Comparison of ENCODE assay signal across 16 cellular contexts in the genomic region with DNA sequence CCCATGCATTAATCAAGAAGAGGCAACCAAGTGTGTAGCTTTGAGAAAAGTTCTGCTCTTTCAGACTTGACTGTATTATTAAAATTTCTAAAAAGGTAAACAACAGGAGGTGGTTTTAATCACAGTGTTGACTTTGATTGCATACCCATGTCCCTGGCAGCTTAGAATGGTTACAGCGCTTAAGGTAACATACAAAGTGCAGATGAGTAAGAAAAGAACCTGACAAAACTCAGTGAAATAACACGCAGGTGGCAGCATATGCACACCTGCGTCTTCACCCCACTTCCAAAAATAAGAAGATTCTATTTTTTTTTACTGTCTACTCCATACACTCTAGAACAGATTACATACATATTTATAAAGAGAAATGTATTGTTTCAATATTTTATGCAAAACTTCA.
DNase-seq lines count a peak whose midpoint lies in the region; ATAC-seq, FAIRE-seq and TF ChIP-seq lines count a peak whose summit lies in the region.
"Had no signal": no experiment of that assay in that cellular context is flagged by ENCODE, and none has a peak within 500 bp of the region (broad histone marks: within the 10 kb centered on the region; RNA-seq: fewer than 3 reads in every experiment).

No MANE protein-coding gene starts in this region.

- peak overlapping the region in 1 of 2 donors; percentile 70 for H3K4me3 Mint-ChIP-seq in effector memory CD8-positive, alpha-beta T cell

- peaks cover 16% of the 10 kb centered on the region; the same call in 1 of the 2 replicates for H3K79me2 ChIP-seq in SK-N-SH (ENCODE audit: insufficient read depth)

- intact Hi-C loops in dorsolateral prefrontal cortex (cut with DNase I): no loop called here

- TF ChIP-seq CTCF in A549 (IDR thresholded peaks at IDR 0.05) (no peak), GM12865 (IDR thresholded peaks at IDR 0.05; ENCODE audit: insufficient read depth, low read depth, low read length, missing control alignments) (no peak), WERI-Rb-1 (IDR thresholded peaks at IDR 0.05; ENCODE audit: low read depth, low read length) (no peak), dorsolateral prefrontal cortex (IDR thresholded peaks at IDR 0.05 in 54 of 56, conservative IDR thresholded peaks at IDR 0.05 in 2 of 56; ENCODE audit: low read depth in 1 of 56, partially characterized antibody in 56 of 56) (no peak), SK-N-SH (IDR thresholded peaks at IDR 0.05) (no peak)

- TF ChIP-seq POLR2A in A549 (IDR thresholded peaks at IDR 0.05; ENCODE audit: low read length): no peak

- no peak overlapping the region for H2AFZ ChIP-seq in SK-N-SH (ENCODE audit: low read depth)

- H3K4me3 ChIP-seq in A549 (no peak overlapping the region), GM12865 (ENCODE audit: low read depth, low read length) (peak overlapping the region; percentile 6; the same call in 1 of the 2 replicates), WERI-Rb-1 (ENCODE audit: low read depth, low read length) (peak overlapping the region; percentile 15; the same call in 1 of the 2 replicates), dorsolateral prefrontal cortex (no peak overlapping the region), SK-N-SH (ENCODE audit: low read depth in 2 of 2, low read length in 1 of 2) (no peak overlapping the region)
- H3K4me3 ChIP-seq: Peyer's patch, vagina had no signal

- H3K27me3 Mint-ChIP-seq in effector memory CD8-positive, alpha-beta T cell: no peaks in the 10 kb centered on the region

- TF ChIP-seq RAD21 in A549 (conservative IDR thresholded peaks at IDR 0.05 in 1 of 2, IDR thresholded peaks at IDR 0.05 in 1 of 2): no peak
- TF ChIP-seq RAD21 in SK-N-SH (IDR thresholded peaks at IDR 0.05; ENCODE audit: low read length): no peak

- H3K27me3 ChIP-seq in WERI-Rb-1 (ENCODE audit: insufficient read depth, low read depth, severe bottlenecking) (no peaks in the 10 kb centered on the region), dorsolateral prefrontal cortex (no peaks in the 10 kb centered on the region), SK-N-SH (ENCODE audit: insufficient read depth) (no peaks in the 10 kb centered on the region)
- H3K27me3 ChIP-seq: Peyer's patch, vagina had no signal

- peaks cover 34 to 60% of the 10 kb centered on the region in 2 donors for H3K4me1 Mint-ChIP-seq in effector memory CD8-positive, alpha-beta T cell (ENCODE audit: low read depth in 2 of 2)

- H3K27ac ChIP-seq in A549 (no peak overlapping the region), WERI-Rb-1 (peak overlapping the region; percentile 41), dorsolateral prefrontal cortex (no peak overlapping the region), SK-N-SH (ENCODE audit: low read depth in 2 of 2, low read length in 1 of 2) (no peak overlapping the region)
- H3K27ac ChIP-seq: vagina had no signal

- POLR2A ChIA-PET in A549 (lab: Yijun Ruan, JAX) (no interaction called here), SK-N-SH (lab: Yijun Ruan, JAX) (no interaction called here)

- H3K36me3 ChIP-seq in WERI-Rb-1: no peaks in the 10 kb centered on the region
- H3K36me3 ChIP-seq in SK-N-SH (replicated peaks in 1 of 2; ENCODE audit: control insufficient read depth in 1 of 2, insufficient read depth in 2 of 2, low read length in 1 of 2): peaks cover 0 to 22% of the 10 kb centered on the region in 2 experiments
- H3K36me3 ChIP-seq: Peyer's patch, vagina had no signal

- peaks cover 26% of the 10 kb centered on the region for H3K4me1 ChIP-seq in A549
- peaks cover 0 to 21% of the 10 kb centered on the region in 2 experiments; a peak in 2 of 4 replicates for H3K4me1 ChIP-seq in SK-N-SH (ENCODE audit: control insufficient read depth in 1 of 2, insufficient read depth in 2 of 2, low read depth in 1 of 2, low read length in 1 of 2)

- ATAC-seq in A549: no peak
- ATAC-seq in effector memory CD8-positive, alpha-beta T cell (replicated peaks): no peak

- no peaks in the 10 kb centered on the region for H4K20me1 ChIP-seq in SK-N-SH (ENCODE audit: insufficient read depth)

- H3K9ac ChIP-seq in SK-N-SH: no peak overlapping the region

- H3K4me2 ChIP-seq in A549: peak overlapping the region; percentile 49
- no peak overlapping the region for H3K4me2 ChIP-seq in SK-N-SH

- CTCF ChIA-PET in A549 (lab: Yijun Ruan, JAX) (no interaction called here), SK-N-SH (lab: Yijun Ruan, JAX) (interaction anchor here (1.0 to 1.5 kb wide), 2 partner anchors 63 to 140 kb away, joined by 3 to 4 read pairs; no protein-coding TSS in a partner anchor)

- no peak for FAIRE-seq in A549 (lab: Jason Lieb, UNC)

- DNase-seq in A549 (ENCODE audit: low read depth in 1 of 2, low spot score in 1 of 2) (no peak), GM12865 (ENCODE audit: low read depth) (peak; percentile 59), WERI-Rb-1 (no peak), GF-D8 (lab: John Stamatoyannopoulos, UW) (no peak), dorsolateral prefrontal cortex (no peak), hippocampal formation (lab: John Stamatoyannopoulos, UW) (no peak), SK-N-SH (no peak)
- no peak for DNase-seq in effector memory CD8-positive, alpha-beta T cell
- DNase-seq: activated gamma-delta T cell, anterior cingulate cortex, Kasumi-1, left cardiac atrium, NCI-H774, nucleus accumbens, Peyer's patch had no signal

- no peaks in the 10 kb centered on the region for H3K9me2 ChIP-seq in SK-N-SH

- TF ChIP-seq EP300 in A549 (IDR thresholded peaks at IDR 0.05) (no peak), SK-N-SH (IDR thresholded peaks at IDR 0.05; ENCODE audit: borderline replicate concordance in 1 of 2, low read depth in 1 of 2, low read length in 1 of 2) (no peak)

- peaks cover 6% of the 10 kb centered on the region for H3F3A ChIP-seq in SK-N-SH (replicated peaks; ENCODE audit: insufficient read depth)

- peaks cover 4% of the 10 kb centered on the region for H3K36me3 Mint-ChIP-seq in effector memory CD8-positive, alpha-beta T cell (ENCODE audit: insufficient read depth)

- no peaks in the 10 kb centered on the region for H3K9me3 ChIP-seq in A549
- peaks cover 3% of the 10 kb centered on the region for H3K9me3 ChIP-seq in WERI-Rb-1 (ENCODE audit: severe bottlenecking)
- H3K9me3 ChIP-seq in SK-N-SH: no peaks in the 10 kb centered on the region
- H3K9me3 ChIP-seq: Peyer's patch, vagina had no signal

- H3K27ac Mint-ChIP-seq in effector memory CD8-positive, alpha-beta T cell: peak overlapping the region; percentile 49 to 85

- 87% methylated on average over 3 of the region's 3 CpGs for WGBS in A549 (ENCODE audit: missing lambda C conversion rate)
- 90% methylated on average over 3 of the region's 3 CpGs for WGBS in SK-N-SH (ENCODE audit: low lambda C conversion rate)

- no peaks in the 10 kb centered on the region for H3K9me3 Mint-ChIP-seq in effector memory CD8-positive, alpha-beta T cell

TF ChIP-seq in A549, 52 proteins besides CTCF, POLR2A, EP300 and RAD21:
- TF ChIP-seq MAZ (IDR thresholded peaks at IDR 0.05; ENCODE audit: borderline replicate concordance, low read depth, low read length): no peak
- no peak for TF ChIP-seq HOXA7 (CRISPR knock-in tag; IDR thresholded peaks at IDR 0.05)
- no peak for TF ChIP-seq HEYL (CRISPR knock-in tag; IDR thresholded peaks at IDR 0.05)
- TF ChIP-seq FOSL2 (IDR thresholded peaks at IDR 0.05): no peak
- TF ChIP-seq FOSL2 (CRISPR knock-in tag; IDR thresholded peaks at IDR 0.05): no peak
- no peak for TF ChIP-seq ESRRA (IDR thresholded peaks at IDR 0.05; ENCODE audit: borderline replicate concordance, low read length)
- TF ChIP-seq CBX8 (IDR thresholded peaks at IDR 0.05): no peak
- no peak for TF ChIP-seq POLR2AphosphoS2 (conservative IDR thresholded peaks at IDR 0.05; ENCODE audit: low read length)
- no peak for TF ChIP-seq ZSCAN20 (CRISPR knock-in tag; IDR thresholded peaks at IDR 0.05)
- no peak for TF ChIP-seq RFX5 (IDR thresholded peaks at IDR 0.05)
- TF ChIP-seq, protein P1, sequence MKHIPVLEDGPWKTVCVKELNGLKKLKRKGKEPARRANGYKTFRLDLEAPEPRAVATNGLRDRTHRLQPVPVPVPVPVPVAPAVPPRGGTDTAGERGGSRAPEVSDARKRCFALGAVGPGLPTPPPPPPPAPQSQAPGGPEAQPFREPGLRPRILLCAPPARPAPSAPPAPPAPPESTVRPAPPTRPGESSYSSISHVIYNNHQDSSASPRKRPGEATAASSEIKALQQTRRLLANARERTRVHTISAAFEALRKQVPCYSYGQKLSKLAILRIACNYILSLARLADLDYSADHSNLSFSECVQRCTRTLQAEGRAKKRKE (CRISPR knock-in tag; IDR thresholded peaks at IDR 0.05; ENCODE audit: low read depth): no peak
- no peak for TF ChIP-seq HES2 (IDR thresholded peaks at IDR 0.05)

TF ChIP-seq in SK-N-SH, 30 proteins besides CTCF, POLR2A, EP300 and RAD21:
- TF ChIP-seq SIN3A (IDR thresholded peaks at IDR 0.05; ENCODE audit: borderline replicate concordance, low read depth, low read length): no peak
- TF ChIP-seq YY1 (IDR thresholded peaks at IDR 0.05; ENCODE audit: low read depth): no peak
- TF ChIP-seq MEF2A (IDR thresholded peaks at IDR 0.05; ENCODE audit: borderline replicate concordance, low read depth): no peak
- TF ChIP-seq JUND (IDR thresholded peaks at IDR 0.05): no peak

Comparison
In these comparisons a context has a peak if more than half of its experiments do, and no peak if none do; other contexts are left out.
1. H3K4me3 ChIP-seq: peak in GM12865 (single experiment) and WERI-Rb-1 (single experiment); none in A549 (single experiment), dorsolateral prefrontal cortex (0 of 59) and SK-N-SH (0 of 2).